In genomic region chr9:126306071-126306647, GRCh38 we compare ENCODE assay signal across 24 cellular contexts.
"Had no signal": no experiment of that assay in that cellular context is flagged by ENCODE, and none has a peak within 500 bp of the region (broad histone marks: within the 10 kb centered on the region; RNA-seq: fewer than 3 reads in every experiment).

No MANE protein-coding gene starts in this region.

- ATAC-seq: activated T-helper 17 cell treated with anti-CD3 and anti-CD28 coated beads, Interleukin-2, amount 50 U/mL, for 72 hours; Panc1; Right ventricle myocardium inferior had no signal

- DNase-seq: activated CD4-positive, alpha-beta memory T cell treated with anti-CD3 and anti-CD28 coated beads for 36 hours; activated CD4-positive, alpha-beta T cell treated with anti-CD3 and anti-CD28 coated beads, Interleukin-2, amount 10 ng/mL, durations not matched to agents 7 days and 5 days; activated CD4-positive, CD25-positive, alpha-beta regulatory T cell; activated gamma-delta T cell; activated naive CD4-positive, alpha-beta T cell treated with anti-CD3 and anti-CD28 coated beads, Interleukin-2, amount 10 ng/mL, durations not matched to agents 7 days and 5 days; activated naive CD8-positive, alpha-beta T cell treated with anti-CD3 and anti-CD28 coated beads for 36 hours; activated T-cell treated with anti-CD3 and anti-CD28 coated beads for 4 hours; activated T-cell treated with anti-CD3 and anti-CD28 coated beads, Interleukin-2, amount 50 U/mL, for 48 hours; anterior cingulate cortex; KG1; NCI-H1048; NCI-H146; NCI-H2029 treated with DMSO at 0.1 percent for 48 hours; NCI-H510A treated with DMSO at 0.1 percent for 48 hours; NCI-H69; NK-92 treated with Interleukin-12 subunit alpha and Interleukin-12 subunit beta, amount 100 ng/mL, for 24 hours; OCI-M1; RPMI8226; T-helper 1 cell had no signal

- H3K4me3 ChIP-seq: SK-N-MC had no signal

- H3K27ac ChIP-seq: SK-N-MC, VCaP had no signal
